In genomic region chr18:61086657-61087056, GRCh38 we compare ENCODE assay signal across 13 cellular contexts.
A peak's percentile ranks its signal among the peaks of the same experiment; 100 is the strongest.
DNase-seq lines count a peak whose midpoint lies in the region.
"Had no signal": no experiment of that assay in that cellular context is flagged by ENCODE, and none has a peak within 500 bp of the region (broad histone marks: within the 10 kb centered on the region; RNA-seq: fewer than 3 reads in every experiment).

No MANE protein-coding gene starts in this region.

- in situ Hi-C loops in G401 (cut with HindIII; ENCODE audit: low sequenced_read_pairs): no loop called here

- DNase-seq in G401 (ENCODE audit: low spot score) (peak; percentile 74), NCI-H69 (lab: John Stamatoyannopoulos, UW) (peak; percentile 46), inferior parietal cortex (ENCODE audit: extremely low spot score) (peak; percentile 37), superior temporal gyrus (ENCODE audit: extremely low spot score) (peak; percentile 25), AML-193 (lab: John Stamatoyannopoulos, UW) (no peak)
- DNase-seq in activated CD4-positive, alpha-beta T cell treated with anti-CD3 and anti-CD28 coated beads, Interleukin-2, amount 50 U/mL, for 1 hour: no peak
- DNase-seq: Caco-2; CD4-positive, CD25-positive, alpha-beta regulatory T cell; CD8-positive, alpha-beta T cell; DMS153; DND-41; GDM1; H9 had no signal

Comparison
In these comparisons a context has a peak if more than half of its experiments do, and no peak if none do; other contexts are left out.
1. DNase-seq: peak in G401 (single experiment), NCI-H69 (single experiment), inferior parietal cortex (single experiment) and superior temporal gyrus (single experiment); none in activated CD4-positive, alpha-beta T cell treated with anti-CD3 and anti-CD28 coated beads, Interleukin-2, amount 50 U/mL, for 1 hour (single experiment) and AML-193 (0 of 2).